In genomic region chr20:23047738-23048214, GRCh38 we compare ENCODE assay signal across 1 cellular context.
TF ChIP-seq lines count a peak whose summit lies in the region.

No MANE protein-coding gene starts in this region.

TF ChIP-seq in H1, 55 proteins besides CTCF, POLR2A, EP300 and RAD21:
- TF ChIP-seq ZNF274 (IDR thresholded peaks at IDR 0.05; ENCODE audit: borderline replicate concordance, extremely low read depth, low read length) (no peak), GTF2F1 (IDR thresholded peaks at IDR 0.05; ENCODE audit: borderline replicate concordance, low read depth, low read length) (no peak), USF2 (IDR thresholded peaks at IDR 0.05; ENCODE audit: low read length) (no peak), HDAC2 (IDR thresholded peaks at IDR 0.05; ENCODE audit: borderline replicate concordance in 1 of 2, low read depth in 2 of 2, low read length in 2 of 2) (0 out of 4 replicates have a peak, but pooled peaks of 1 of the 2 experiments have one; percentile 22), RNF2 (IDR thresholded peaks at IDR 0.05; ENCODE audit: borderline replicate concordance, low read depth, low read length, missing control alignments, poor library complexity, severe bottlenecking) (peak; percentile 72), MAFK (IDR thresholded peaks at IDR 0.05; ENCODE audit: low read depth, low read length) (no peak)
- TF ChIP-seq, protein P1, sequence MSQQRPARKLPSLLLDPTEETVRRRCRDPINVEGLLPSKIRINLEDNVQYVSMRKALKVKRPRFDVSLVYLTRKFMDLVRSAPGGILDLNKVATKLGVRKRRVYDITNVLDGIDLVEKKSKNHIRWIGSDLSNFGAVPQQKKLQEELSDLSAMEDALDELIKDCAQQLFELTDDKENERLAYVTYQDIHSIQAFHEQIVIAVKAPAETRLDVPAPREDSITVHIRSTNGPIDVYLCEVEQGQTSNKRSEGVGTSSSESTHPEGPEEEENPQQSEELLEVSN (IDR thresholded peaks at IDR 0.05): peak; percentile 81
- TF ChIP-seq, protein P2, sequence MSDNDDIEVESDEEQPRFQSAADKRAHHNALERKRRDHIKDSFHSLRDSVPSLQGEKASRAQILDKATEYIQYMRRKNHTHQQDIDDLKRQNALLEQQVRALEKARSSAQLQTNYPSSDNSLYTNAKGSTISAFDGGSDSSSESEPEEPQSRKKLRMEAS (IDR thresholded peaks at IDR 0.05): peak; percentile 91
TF ChIP-seq in H1: peak in this region for 4.
